In genomic region chr15:94154255-94154654, GRCh38 we compare ENCODE assay signal across 16 cellular contexts.
"Had no signal": no experiment of that assay in that cellular context is flagged by ENCODE, and none has a peak within 500 bp of the region (broad histone marks: within the 10 kb centered on the region; RNA-seq: fewer than 3 reads in every experiment).

No MANE protein-coding gene starts in this region.

- H3K4me1 Mint-ChIP-seq: naive B cell; stimulated activated effector memory CD8-positive, alpha-beta T cell treated with anti-CD3 and anti-CD28 coated beads, Interleukin-12 subunit alpha, Interleukin-12 subunit beta, amount 100 ng/mL, for 72 hours had no signal

- FAIRE-seq: endometrium, kidney, urothelium cell line had no signal

- H3K9me3 ChIP-seq: esophagus muscularis mucosa, left lung, neutrophil, sigmoid colon had no signal

- H3K36me3 Mint-ChIP-seq: stimulated activated effector memory CD8-positive, alpha-beta T cell treated with anti-CD3 and anti-CD28 coated beads, Interleukin-12 subunit alpha, Interleukin-12 subunit beta, amount 100 ng/mL, for 72 hours had no signal

- DNase-seq: activated CD4-positive, alpha-beta T cell treated with anti-CD3 and anti-CD28 coated beads, Interleukin-2, amount 50 U/mL, for 48 hours; activated naive CD4-positive, alpha-beta T cell treated with anti-CD3 and anti-CD28 coated beads, Interleukin-2, amount 50 U/mL, for 16 hours; activated T-cell treated with anti-CD3 and anti-CD28 coated beads, Interleukin-2, amount 50 U/mL, for 24 hours; hippocampal formation; kidney; left lung; naive B cell; sigmoid colon; stimulated activated CD4-positive, alpha-beta T cell treated with anti-CD3 and anti-CD28 coated beads, Interleukin-2, amount 100 ng/mL, for 24 hours; T1000 had no signal

- H3K4me3 ChIP-seq: esophagus muscularis mucosa, left lung, sigmoid colon had no signal

- ATAC-seq: left lung; stimulated activated effector memory CD8-positive, alpha-beta T cell treated with anti-CD3 and anti-CD28 coated beads, Interleukin-12 subunit alpha, Interleukin-12 subunit beta, amount 100 ng/mL, for 72 hours had no signal

- H3K36me3 ChIP-seq: esophagus muscularis mucosa, left lung, neutrophil, sigmoid colon had no signal

- H3K27ac ChIP-seq: esophagus muscularis mucosa, left lung, neutrophil, parathyroid adenoma, sigmoid colon had no signal

- H3K79me2 ChIP-seq: parathyroid adenoma had no signal

- H3K4me3 Mint-ChIP-seq: activated T-cell treated with anti-CD3 and anti-CD28 coated beads, Interleukin-2, amount 50 U/mL, for 24 hours; naive B cell; stimulated activated effector memory CD8-positive, alpha-beta T cell treated with anti-CD3 and anti-CD28 coated beads, Interleukin-12 subunit alpha, Interleukin-12 subunit beta, amount 100 ng/mL, for 72 hours had no signal

- H3K9ac ChIP-seq: parathyroid adenoma had no signal

- H3K27ac Mint-ChIP-seq: activated T-cell treated with anti-CD3 and anti-CD28 coated beads, Interleukin-2, amount 50 U/mL, for 24 hours; stimulated activated effector memory CD8-positive, alpha-beta T cell treated with anti-CD3 and anti-CD28 coated beads, Interleukin-12 subunit alpha, Interleukin-12 subunit beta, amount 100 ng/mL, for 72 hours had no signal

- H3K4me1 ChIP-seq: esophagus muscularis mucosa, left lung, parathyroid adenoma, sigmoid colon had no signal

- H3K27me3 ChIP-seq: esophagus muscularis mucosa, left lung, neutrophil, sigmoid colon had no signal
